17 cellular contexts compared by ENCODE assay signal in genomic region chr2:239983004-239983778, GRCh38. TPM values are rescaled to one million over a fixed set of nuclear protein-coding genes. Genes with fewer than 3 reads are reported as not detected.
DNase-seq lines count a peak whose midpoint lies in the region; ATAC-seq lines count a peak whose summit lies in the region.
"Had no signal": no experiment of that assay in that cellular context is flagged by ENCODE, and none has a peak within 500 bp of the region (broad histone marks: within the 10 kb centered on the region; RNA-seq: fewer than 3 reads in every experiment).

No MANE protein-coding gene starts in this region.

- H3K36me3 ChIP-seq in BLaER1 treated with 17β-estradiol and CSF1 and Interleukin-3, amounts not matched to agents 10 nM and 100 nM, result peaks cover 62 to 79% (median 72%) of the 10 kb centered on the region in 11 experiments

- DNase-seq in CD1c-positive myeloid dendritic cell (ENCODE audit: extremely low spot score), result peak; percentile 3
- peak; percentile 69 for DNase-seq in MV-4-11 (lab: John Stamatoyannopoulos, UW)
- DNase-seq in immature natural killer cell, result no peak
- DNase-seq in NCI-H446 treated with DMSO at 0.1 percent for 48 hours (lab: John Stamatoyannopoulos, UW), result no peak
- no peak for DNase-seq in stimulated activated effector memory CD8-positive, alpha-beta T cell treated with anti-CD3 and anti-CD28 coated beads, Interleukin-12 subunit alpha, Interleukin-12 subunit beta, amount 100 ng/mL, for 72 hours (ENCODE audit: low spot score in 2 of 2)
- DNase-seq: C1 segment of cervical spinal cord, GF-D8, MM.1S, NCI-H1694, NCI-H2081 treated with DMSO at 0.1 percent for 48 hours, NCI-H2171 treated with DMSO at 0.1 percent for 48 hours, NCI-H526, PC-9, RPMI8226, SHP77 had no signal

- ATAC-seq in HG03460 (IDR thresholded peaks at IDR 0.05; ENCODE audit: unreplicated experiment), result no peak
- ATAC-seq in stimulated activated effector memory CD8-positive, alpha-beta T cell treated with anti-CD3 and anti-CD28 coated beads, Interleukin-12 subunit alpha, Interleukin-12 subunit beta, amount 100 ng/mL, for 72 hours, result no peak

- peak overlapping the region in 10 of 11 experiments; percentile 10 to 95 (median 85); a peak in 19 of 22 replicates for H3K27ac ChIP-seq in BLaER1 treated with 17β-estradiol and CSF1 and Interleukin-3, amounts not matched to agents 10 nM and 100 nM
- H3K27ac ChIP-seq: PC-9 had no signal

- peak overlapping the region in 4 of 5 donors; percentile 18 to 53 (median 30) for H3K4me3 Mint-ChIP-seq in immature natural killer cell
- no peak overlapping the region for H3K4me3 Mint-ChIP-seq in stimulated activated effector memory CD8-positive, alpha-beta T cell treated with anti-CD3 and anti-CD28 coated beads, Interleukin-12 subunit alpha, Interleukin-12 subunit beta, amount 100 ng/mL, for 72 hours

- peaks cover 24 to 34% (median 27%) of the 10 kb centered on the region in 3 donors for H3K36me3 Mint-ChIP-seq in immature natural killer cell
- H3K36me3 Mint-ChIP-seq in stimulated activated effector memory CD8-positive, alpha-beta T cell treated with anti-CD3 and anti-CD28 coated beads, Interleukin-12 subunit alpha, Interleukin-12 subunit beta, amount 100 ng/mL, for 72 hours, result peaks cover 69% of the 10 kb centered on the region

- H3K27me3 Mint-ChIP-seq in immature natural killer cell (ENCODE audit: low read depth in 3 of 3), result peaks cover 0 to 6% (median 2%) of the 10 kb centered on the region in 3 donors

- H3K9me3 ChIP-seq in BLaER1 treated with 17β-estradiol and CSF1 and Interleukin-3, amounts not matched to agents 10 nM and 100 nM (replicated peaks in 1 of 11), result peaks cover 10 to 19% (median 13%) of the 10 kb centered on the region in 11 experiments

- peaks cover 28 to 64% (median 57%) of the 10 kb centered on the region in 10 experiments for H3K4me1 ChIP-seq in BLaER1 treated with 17β-estradiol and CSF1 and Interleukin-3, amounts not matched to agents 10 nM and 100 nM

- peak overlapping the region in 2 of 6 donors; percentile 55 to 64 for H3K27ac Mint-ChIP-seq in immature natural killer cell
- H3K27ac Mint-ChIP-seq in stimulated activated effector memory CD8-positive, alpha-beta T cell treated with anti-CD3 and anti-CD28 coated beads, Interleukin-12 subunit alpha, Interleukin-12 subunit beta, amount 100 ng/mL, for 72 hours, result no peak overlapping the region

- peak overlapping the region; percentile 69 to 98 (median 91) for H3K4me2 ChIP-seq in BLaER1 treated with 17β-estradiol and CSF1 and Interleukin-3, amounts not matched to agents 10 nM and 100 nM
- H3K4me2 ChIP-seq: PC-9 had no signal

- H3K9me3 Mint-ChIP-seq in immature natural killer cell, result no peaks in the 10 kb centered on the region
- H3K9me3 Mint-ChIP-seq in stimulated activated effector memory CD8-positive, alpha-beta T cell treated with anti-CD3 and anti-CD28 coated beads, Interleukin-12 subunit alpha, Interleukin-12 subunit beta, amount 100 ng/mL, for 72 hours, result no peaks in the 10 kb centered on the region

- H3K9ac ChIP-seq in BLaER1 treated with 17β-estradiol and CSF1 and Interleukin-3, amounts not matched to agents 10 nM and 100 nM, result peak overlapping the region; percentile 16 to 80 (median 54); a peak in 19 of 22 replicates

- H4K20me1 ChIP-seq in BLaER1 treated with 17β-estradiol and CSF1 and Interleukin-3, amounts not matched to agents 10 nM and 100 nM, result peaks cover 0 to 20% (median 0%) of the 10 kb centered on the region in 11 experiments; a peak in 3 of 22 replicates

- H3K4me1 Mint-ChIP-seq in immature natural killer cell, result peaks cover 9 to 21% of the 10 kb centered on the region in 2 donors
- peaks cover 12% of the 10 kb centered on the region for H3K4me1 Mint-ChIP-seq in stimulated activated effector memory CD8-positive, alpha-beta T cell treated with anti-CD3 and anti-CD28 coated beads, Interleukin-12 subunit alpha, Interleukin-12 subunit beta, amount 100 ng/mL, for 72 hours

- H3K4me3 ChIP-seq in BLaER1 treated with 17β-estradiol and CSF1 and Interleukin-3, amounts not matched to agents 10 nM and 100 nM, result no peak overlapping the region; a peak in 1 of 20 replicates
- H3K4me3 ChIP-seq: PC-9 had no signal

- H3K27me3 ChIP-seq in BLaER1 treated with 17β-estradiol and CSF1 and Interleukin-3, amounts not matched to agents 10 nM and 100 nM, result no peaks in the 10 kb centered on the region

RNA-seq across cellular contexts. Expression of gene NDUFA10, which starts 42.0 kb away (rescaled TPM):
- polyA plus RNA-seq in immature natural killer cell, result 100 to 1,000 TPM; 121 to 165 (median 135) TPM

RNA-seq across cellular contexts. Expression of gene OR6B2, which starts 47.0 kb away (rescaled TPM):
- not detected for polyA plus RNA-seq in immature natural killer cell

Comparison
In these comparisons a context has a peak if more than half of its experiments do, and no peak if none do; other contexts are left out.
1. DNase-seq: peak in CD1c-positive myeloid dendritic cell (single experiment) and MV-4-11 (single experiment); none in immature natural killer cell (0 of 3), NCI-H446 treated with DMSO at 0.1 percent for 48 hours (single experiment) and stimulated activated effector memory CD8-positive, alpha-beta T cell treated with anti-CD3 and anti-CD28 coated beads, Interleukin-12 subunit alpha, Interleukin-12 subunit beta, amount 100 ng/mL, for 72 hours (0 of 2).